ENCODE assay signal across 27 cellular contexts in genomic region chr3:66692108-66692750, GRCh38.
DNase-seq lines count a peak whose midpoint lies in the region; ATAC-seq, FAIRE-seq and TF ChIP-seq lines count a peak whose summit lies in the region.
"Had no signal": no experiment of that assay in that cellular context is flagged by ENCODE, and none has a peak within 500 bp of the region (broad histone marks: within the 10 kb centered on the region; RNA-seq: fewer than 3 reads in every experiment).

No MANE protein-coding gene starts in this region.

- H3K79me2 ChIP-seq in GM23338 (replicated peaks; ENCODE audit: insufficient read depth) = no peaks in the 10 kb centered on the region
- H3K79me2 ChIP-seq: parathyroid adenoma had no signal

- H3K36me3 Mint-ChIP-seq in GM23338 (ENCODE audit: low read depth) = no peaks in the 10 kb centered on the region
- H3K36me3 Mint-ChIP-seq in endothelial cell (ENCODE audit: low read depth, unreplicated experiment) = no peaks in the 10 kb centered on the region
- H3K36me3 Mint-ChIP-seq: activated naive CD8-positive, alpha-beta T cell; CD14-positive monocyte had no signal

- H3K9me2 ChIP-seq in GM23338 (ENCODE audit: insufficient read depth) = no peaks in the 10 kb centered on the region

- no peaks in the 10 kb centered on the region for H3K9me3 ChIP-seq in liver (ENCODE audit: control insufficient read depth in 4 of 4, low read length in 3 of 4)
- H3K9me3 ChIP-seq: heart left ventricle had no signal

- no peak for DNase-seq in GM23338 (ENCODE audit: low spot score)
- DNase-seq in endothelial cell (ENCODE audit: low spot score) = no peak
- DNase-seq in NCI-H2107 treated with DMSO at 0.1 percent for 48 hours (lab: John Stamatoyannopoulos, UW; ENCODE audit: unreplicated experiment) = no peak
- DNase-seq in CD1c-positive myeloid dendritic cell (ENCODE audit: extremely low spot score) = no peak
- DNase-seq in D721Med (ENCODE audit: insufficient read length, low spot score) = no peak
- DNase-seq: 8988T; activated CD4-positive, CD25-positive, alpha-beta regulatory T cell treated with anti-CD3 and anti-CD28 coated beads, Interleukin-2, amount 50 U/mL, for 72 hours; activated CD8-positive, alpha-beta T cell treated with anti-CD3 and anti-CD28 coated beads, Interleukin-2, amount 10 ng/mL, durations not matched to agents 7 days and 5 days; aorta; Calu3; central memory CD4-positive, alpha-beta T cell; dermis blood vessel endothelial cell; heart left ventricle; mesenchymal stem cell; NCI-H1436 treated with DMSO at 0.1 percent for 48 hours; NCI-H2107; stimulated activated naive CD8-positive, alpha-beta T cell treated with anti-CD3 and anti-CD28 coated beads, Interleukin-15, Interleukin-2, amounts not matched to agents 100 U/mL and 50 U/mL, for 24 hours had no signal

- H3K4me3 ChIP-seq in GM23338 (no peak overlapping the region), liver (ENCODE audit: low read depth in 1 of 3, low read length in 3 of 3) (no peak overlapping the region), rectal smooth muscle tissue (ENCODE audit: low read length) (no peak overlapping the region)
- H3K4me3 ChIP-seq: GM12878, heart left ventricle, SK-N-MC had no signal

- WGBS in liver = 36% methylated on average over 2 of the region's 2 CpGs

- H3K9me3 Mint-ChIP-seq in GM23338 (no peaks in the 10 kb centered on the region), endothelial cell (ENCODE audit: unreplicated experiment) (no peaks in the 10 kb centered on the region)
- H3K9me3 Mint-ChIP-seq: T-helper 1 cell treated with Interleukin-12 subunit alpha and Interleukin-12 subunit beta and Interleukin-4 antibody, amounts not matched to agents 30 μg/mL and 1 μg/mL, for 36 hours had no signal

- no peaks in the 10 kb centered on the region for H3K27me3 ChIP-seq in GM23338 (ENCODE audit: insufficient read depth)
- H3K27me3 ChIP-seq in liver (ENCODE audit: control insufficient read depth in 4 of 4, insufficient read depth in 4 of 4, low read length in 3 of 4) = no peaks in the 10 kb centered on the region
- H3K27me3 ChIP-seq in rectal smooth muscle tissue (ENCODE audit: control insufficient read depth, insufficient read depth, low read length) = no peaks in the 10 kb centered on the region
- H3K27me3 ChIP-seq: heart left ventricle had no signal

- TF ChIP-seq RAD21 in liver (IDR thresholded peaks at IDR 0.05) = no peak

- H3K4me2 ChIP-seq in GM23338 = no peak overlapping the region

- H3K36me3 ChIP-seq in GM23338 (ENCODE audit: insufficient read depth) = no peaks in the 10 kb centered on the region
- H3K36me3 ChIP-seq in liver (ENCODE audit: control insufficient read depth in 4 of 4, insufficient read depth in 3 of 4, low read depth in 1 of 4, low read length in 3 of 4) = no peaks in the 10 kb centered on the region
- no peaks in the 10 kb centered on the region for H3K36me3 ChIP-seq in rectal smooth muscle tissue (ENCODE audit: control insufficient read depth, insufficient read depth, low read length)
- H3K36me3 ChIP-seq: heart left ventricle had no signal

- H3K27me3 Mint-ChIP-seq in GM23338 (ENCODE audit: insufficient read depth, low read depth, poor library complexity) (no peaks in the 10 kb centered on the region), endothelial cell (ENCODE audit: unreplicated experiment) (peaks cover 4% of the 10 kb centered on the region)
- H3K27me3 Mint-ChIP-seq: activated naive CD8-positive, alpha-beta T cell had no signal

- TF ChIP-seq CTCF in GM23338 (conservative IDR thresholded peaks at IDR 0.05; ENCODE audit: low read depth in 2 of 2) (no peak), endothelial cell (IDR thresholded peaks at IDR 0.05; ENCODE audit: unreplicated experiment) (no peak), liver (IDR thresholded peaks at IDR 0.05; ENCODE audit: low read depth, low read length, missing input control) (no peak), D721Med (IDR thresholded peaks at IDR 0.05; ENCODE audit: insufficient read depth, missing control alignments) (no peak)

- peak overlapping the region; percentile 38; the same call in 1 of the 2 replicates for H2AFZ ChIP-seq in GM23338
- H2AFZ ChIP-seq: parathyroid adenoma had no signal

- H3K27ac ChIP-seq in GM23338 (ENCODE audit: low read depth) (no peak overlapping the region), liver (ENCODE audit: low read depth in 1 of 2, low read length in 2 of 2) (no peak overlapping the region), rectal smooth muscle tissue (ENCODE audit: low read depth, low read length) (peak overlapping the region; percentile 47)
- H3K27ac ChIP-seq: parathyroid adenoma, RWPE1, SK-N-MC had no signal

- ATAC-seq in GM23338 (no peak), GM19351 (IDR thresholded peaks at IDR 0.05; ENCODE audit: unreplicated experiment) (no peak)
- ATAC-seq: activated CD8-positive, alpha-beta T cell treated with anti-CD3 and anti-CD28 coated beads, Interleukin-2, amount 10 ng/mL, durations not matched to agents 7 days and 5 days; GM12878; heart left ventricle; stimulated activated naive CD8-positive, alpha-beta T cell treated with anti-CD3 and anti-CD28 coated beads, Interleukin-15, Interleukin-2, amounts not matched to agents 100 U/mL and 50 U/mL, for 24 hours had no signal

- FAIRE-seq in D721Med (lab: Jason Lieb, UNC) = no peak
- FAIRE-seq: GM12878 had no signal

- no peaks in the 10 kb centered on the region for H3F3A ChIP-seq in GM23338 (replicated peaks; ENCODE audit: low read depth)

- H4K20me1 ChIP-seq in GM23338 (replicated peaks; ENCODE audit: insufficient read depth) = no peaks in the 10 kb centered on the region

- peaks cover 3% of the 10 kb centered on the region; the same call in 1 of the 2 replicates for H3K4me1 ChIP-seq in GM23338 (ENCODE audit: insufficient read depth)
- peaks cover 0 to 2% (median 0%) of the 10 kb centered on the region in 4 donors for H3K4me1 ChIP-seq in liver (ENCODE audit: control insufficient read depth in 4 of 4, insufficient read depth in 4 of 4, low read length in 3 of 4)
- peaks cover 20% of the 10 kb centered on the region for H3K4me1 ChIP-seq in rectal smooth muscle tissue (ENCODE audit: control insufficient read depth, insufficient read depth, low read length)
- H3K4me1 ChIP-seq: parathyroid adenoma had no signal

- H3K27ac Mint-ChIP-seq in GM23338 = no peak overlapping the region
- H3K27ac Mint-ChIP-seq in endothelial cell (ENCODE audit: unreplicated experiment) = peak overlapping the region; percentile 10
- H3K27ac Mint-ChIP-seq: activated CD8-positive, alpha-beta T cell treated with anti-CD3 and anti-CD28 coated beads, Interleukin-2, amount 10 ng/mL, durations not matched to agents 7 days and 5 days; activated naive CD8-positive, alpha-beta T cell; CD14-positive monocyte; T-helper 1 cell treated with Interleukin-12 subunit alpha and Interleukin-12 subunit beta and Interleukin-4 antibody, amounts not matched to agents 30 μg/mL and 1 μg/mL, for 36 hours had no signal

- H3K4me3 Mint-ChIP-seq in GM23338 = no peak overlapping the region
- no peak overlapping the region for H3K4me3 Mint-ChIP-seq in endothelial cell (ENCODE audit: unreplicated experiment)
- H3K4me3 Mint-ChIP-seq: activated CD8-positive, alpha-beta T cell treated with anti-CD3 and anti-CD28 coated beads, Interleukin-2, amount 10 ng/mL, durations not matched to agents 7 days and 5 days; activated naive CD8-positive, alpha-beta T cell; CD14-positive monocyte; T-helper 1 cell treated with Interleukin-12 subunit alpha and Interleukin-12 subunit beta and Interleukin-4 antibody, amounts not matched to agents 30 μg/mL and 1 μg/mL, for 36 hours had no signal

- H3K9ac ChIP-seq in liver (ENCODE audit: low read depth in 1 of 2, low read length in 2 of 2) = no peak overlapping the region
- no peak overlapping the region for H3K9ac ChIP-seq in rectal smooth muscle tissue (ENCODE audit: low read length)
- H3K9ac ChIP-seq: parathyroid adenoma had no signal

- H3K4me1 Mint-ChIP-seq in GM23338 (peaks cover 7% of the 10 kb centered on the region; the same call in 2 of the 3 replicates), endothelial cell (ENCODE audit: unreplicated experiment) (peaks cover 8% of the 10 kb centered on the region)
- H3K4me1 Mint-ChIP-seq: CD14-positive monocyte had no signal

TF ChIP-seq in GM23338, 12 proteins besides CTCF, POLR2A, EP300 and RAD21 (continues in another document):
- TF ChIP-seq ZNF114 (CRISPR knock-in tag; IDR thresholded peaks at IDR 0.05) = no peak
- TF ChIP-seq JUNB (IDR thresholded peaks at IDR 0.05; ENCODE audit: unreplicated experiment) = no peak

TF ChIP-seq in liver, 16 proteins besides CTCF, POLR2A, EP300 and RAD21 (continues in another document):
- TF ChIP-seq, protein P1, sequence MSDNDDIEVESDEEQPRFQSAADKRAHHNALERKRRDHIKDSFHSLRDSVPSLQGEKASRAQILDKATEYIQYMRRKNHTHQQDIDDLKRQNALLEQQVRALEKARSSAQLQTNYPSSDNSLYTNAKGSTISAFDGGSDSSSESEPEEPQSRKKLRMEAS (IDR thresholded peaks at IDR 0.05) = no peak
- no peak for TF ChIP-seq FOXA2 (IDR thresholded peaks at IDR 0.05)
- no peak for TF ChIP-seq GABPA (IDR thresholded peaks at IDR 0.05 in 1 of 2, conservative IDR thresholded peaks at IDR 0.05 in 1 of 2)
- peak; percentile 16 for TF ChIP-seq SP1 (IDR thresholded peaks at IDR 0.05)
- TF ChIP-seq REST (IDR thresholded peaks at IDR 0.05) = no peak
